ENCODE assay signal across 1 cellular context in the genomic region with DNA sequence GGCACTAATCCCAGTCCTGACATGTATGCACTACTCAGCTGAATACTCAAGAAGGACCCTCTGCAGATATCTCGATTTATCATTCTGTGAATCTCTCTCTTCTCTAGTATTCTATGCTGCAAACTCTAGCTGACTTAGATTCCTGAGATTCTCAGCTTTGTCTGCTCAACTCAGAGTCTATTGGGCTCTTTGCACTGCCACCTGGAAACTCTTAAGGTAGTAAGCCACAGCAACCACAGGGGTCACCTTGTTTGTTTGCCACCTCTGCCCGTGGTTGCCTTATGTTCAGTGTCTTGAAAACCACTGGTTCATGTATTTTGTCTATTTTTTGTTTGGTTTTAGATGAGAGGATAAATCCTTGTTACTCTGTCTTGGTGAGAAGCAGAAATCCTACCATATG.
TF ChIP-seq lines count a peak whose summit lies in the region.

No MANE protein-coding gene starts in this region.

TF ChIP-seq in WTC11, 78 proteins besides CTCF, POLR2A, EP300 and RAD21 (continued from another document):
- TF ChIP-seq, protein P1, sequence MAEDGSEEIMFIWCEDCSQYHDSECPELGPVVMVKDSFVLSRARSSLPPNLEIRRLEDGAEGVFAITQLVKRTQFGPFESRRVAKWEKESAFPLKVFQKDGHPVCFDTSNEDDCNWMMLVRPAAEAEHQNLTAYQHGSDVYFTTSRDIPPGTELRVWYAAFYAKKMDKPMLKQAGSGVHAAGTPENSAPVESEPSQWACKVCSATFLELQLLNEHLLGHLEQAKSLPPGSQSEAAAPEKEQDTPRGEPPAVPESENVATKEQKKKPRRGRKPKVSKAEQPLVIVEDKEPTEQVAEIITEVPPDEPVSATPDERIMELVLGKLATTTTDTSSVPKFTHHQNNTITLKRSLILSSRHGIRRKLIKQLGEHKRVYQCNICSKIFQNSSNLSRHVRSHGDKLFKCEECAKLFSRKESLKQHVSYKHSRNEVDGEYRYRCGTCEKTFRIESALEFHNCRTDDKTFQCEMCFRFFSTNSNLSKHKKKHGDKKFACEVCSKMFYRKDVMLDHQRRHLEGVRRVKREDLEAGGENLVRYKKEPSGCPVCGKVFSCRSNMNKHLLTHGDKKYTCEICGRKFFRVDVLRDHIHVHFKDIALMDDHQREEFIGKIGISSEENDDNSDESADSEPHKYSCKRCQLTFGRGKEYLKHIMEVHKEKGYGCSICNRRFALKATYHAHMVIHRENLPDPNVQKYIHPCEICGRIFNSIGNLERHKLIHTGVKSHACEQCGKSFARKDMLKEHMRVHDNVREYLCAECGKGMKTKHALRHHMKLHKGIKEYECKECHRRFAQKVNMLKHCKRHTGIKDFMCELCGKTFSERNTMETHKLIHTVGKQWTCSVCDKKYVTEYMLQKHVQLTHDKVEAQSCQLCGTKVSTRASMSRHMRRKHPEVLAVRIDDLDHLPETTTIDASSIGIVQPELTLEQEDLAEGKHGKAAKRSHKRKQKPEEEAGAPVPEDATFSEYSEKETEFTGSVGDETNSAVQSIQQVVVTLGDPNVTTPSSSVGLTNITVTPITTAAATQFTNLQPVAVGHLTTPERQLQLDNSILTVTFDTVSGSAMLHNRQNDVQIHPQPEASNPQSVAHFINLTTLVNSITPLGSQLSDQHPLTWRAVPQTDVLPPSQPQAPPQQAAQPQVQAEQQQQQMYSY (CRISPR knock-in tag; IDR thresholded peaks at IDR 0.05): no peak
- TF ChIP-seq ZNF317 (CRISPR knock-in tag; IDR thresholded peaks at IDR 0.05; ENCODE audit: borderline replicate concordance, low read depth) (no peak), ZNF423 (CRISPR knock-in tag; IDR thresholded peaks at IDR 0.05) (no peak), ZNF671 (CRISPR knock-in tag; IDR thresholded peaks at IDR 0.05) (no peak)
